Comparison of ENCODE assay signal across 8 cellular contexts in genomic region chr1:11748294-11749202, GRCh38. TPM values are rescaled to one million over a fixed set of nuclear protein-coding genes. Genes with fewer than 3 reads are reported as not detected.
DNase-seq lines count a peak whose midpoint lies in the region; ATAC-seq lines count a peak whose summit lies in the region.
"Had no signal": no experiment of that assay in that cellular context is flagged by ENCODE, and none has a peak within 500 bp of the region (broad histone marks: within the 10 kb centered on the region; RNA-seq: fewer than 3 reads in every experiment).

No MANE protein-coding gene starts in this region.

- H3K4me3 Mint-ChIP-seq in activated naive CD4-positive, alpha-beta T cell treated with anti-CD3 and anti-CD28 coated beads for 36 hours = no peak overlapping the region
- no peak overlapping the region for H3K4me3 Mint-ChIP-seq in activated naive CD8-positive, alpha-beta T cell treated with anti-CD3 and anti-CD28 coated beads, Interleukin-2, amount 50 U/mL, for 24 hours
- no peak overlapping the region for H3K4me3 Mint-ChIP-seq in stimulated activated naive B cell treated with anti-CD40 and anti-IgM and Interleukin-4, amounts not matched to agents 10 μg/mL and 1 μg/mL and 100 μg/mL, for 72 hours

- H3K4me1 Mint-ChIP-seq in activated naive CD4-positive, alpha-beta T cell treated with anti-CD3 and anti-CD28 coated beads for 36 hours (ENCODE audit: low read depth) = peaks cover 12% of the 10 kb centered on the region
- peaks cover 5% of the 10 kb centered on the region for H3K4me1 Mint-ChIP-seq in activated naive CD8-positive, alpha-beta T cell treated with anti-CD3 and anti-CD28 coated beads, Interleukin-2, amount 50 U/mL, for 24 hours
- H3K4me1 Mint-ChIP-seq in stimulated activated naive B cell treated with anti-CD40 and anti-IgM and Interleukin-4, amounts not matched to agents 10 μg/mL and 1 μg/mL and 100 μg/mL, for 72 hours = peaks cover 5% of the 10 kb centered on the region in 2 donors

- H3K27me3 Mint-ChIP-seq in activated naive CD4-positive, alpha-beta T cell treated with anti-CD3 and anti-CD28 coated beads for 36 hours (ENCODE audit: low read depth) = no peaks in the 10 kb centered on the region
- no peaks in the 10 kb centered on the region for H3K27me3 Mint-ChIP-seq in activated naive CD8-positive, alpha-beta T cell treated with anti-CD3 and anti-CD28 coated beads, Interleukin-2, amount 50 U/mL, for 24 hours
- no peaks in the 10 kb centered on the region for H3K27me3 Mint-ChIP-seq in stimulated activated naive B cell treated with anti-CD40 and anti-IgM and Interleukin-4, amounts not matched to agents 10 μg/mL and 1 μg/mL and 100 μg/mL, for 72 hours

- intact Hi-C loops in activated naive CD4-positive, alpha-beta T cell treated with anti-CD3 and anti-CD28 coated beads for 36 hours (cut with micrococcal nuclease) = loop anchor here (1.0 kb wide), 1 partner anchor 29 kb away; no protein-coding TSS in a partner anchor

- ATAC-seq in activated naive CD8-positive, alpha-beta T cell treated with anti-CD3 and anti-CD28 coated beads, Interleukin-2, amount 50 U/mL, for 24 hours = peak; percentile 8
- ATAC-seq in stimulated activated naive B cell treated with anti-CD40 and anti-IgM and Interleukin-4, amounts not matched to agents 10 μg/mL and 1 μg/mL and 100 μg/mL, for 72 hours (replicated peaks) = peak; percentile 5 to 20
- ATAC-seq in HG03342 (IDR thresholded peaks at IDR 0.05; ENCODE audit: unreplicated experiment) = no peak

- DNase-seq in activated naive CD4-positive, alpha-beta T cell treated with anti-CD3 and anti-CD28 coated beads for 36 hours = no peak
- DNase-seq in activated naive CD4-positive, alpha-beta T cell treated with anti-CD3 and anti-CD28 coated beads, Interleukin-2, amount 50 U/mL, for 16 hours = no peak
- no peak for DNase-seq in activated naive CD8-positive, alpha-beta T cell treated with anti-CD3 and anti-CD28 coated beads, Interleukin-2, amount 50 U/mL, for 24 hours
- DNase-seq in stimulated activated naive B cell treated with anti-CD40 and anti-IgM and Interleukin-4, amounts not matched to agents 10 μg/mL and 1 μg/mL and 100 μg/mL, for 72 hours = no peak
- DNase-seq in NCI-H226 = no peak

- peak overlapping the region; percentile 14 for H3K27ac Mint-ChIP-seq in activated naive CD4-positive, alpha-beta T cell treated with anti-CD3 and anti-CD28 coated beads for 36 hours
- H3K27ac Mint-ChIP-seq in activated naive CD8-positive, alpha-beta T cell treated with anti-CD3 and anti-CD28 coated beads, Interleukin-2, amount 50 U/mL, for 24 hours = no peak overlapping the region
- peak overlapping the region; percentile 81 for H3K27ac Mint-ChIP-seq in stimulated activated naive B cell treated with anti-CD40 and anti-IgM and Interleukin-4, amounts not matched to agents 10 μg/mL and 1 μg/mL and 100 μg/mL, for 72 hours

- no peaks in the 10 kb centered on the region for H3K9me3 Mint-ChIP-seq in activated naive CD4-positive, alpha-beta T cell treated with anti-CD3 and anti-CD28 coated beads for 36 hours
- H3K9me3 Mint-ChIP-seq in activated naive CD8-positive, alpha-beta T cell treated with anti-CD3 and anti-CD28 coated beads, Interleukin-2, amount 50 U/mL, for 24 hours = no peaks in the 10 kb centered on the region
- no peaks in the 10 kb centered on the region for H3K9me3 Mint-ChIP-seq in stimulated activated naive B cell treated with anti-CD40 and anti-IgM and Interleukin-4, amounts not matched to agents 10 μg/mL and 1 μg/mL and 100 μg/mL, for 72 hours

- H3K36me3 Mint-ChIP-seq in activated naive CD4-positive, alpha-beta T cell treated with anti-CD3 and anti-CD28 coated beads for 36 hours (ENCODE audit: low read depth) = no peaks in the 10 kb centered on the region
- H3K36me3 Mint-ChIP-seq in activated naive CD8-positive, alpha-beta T cell treated with anti-CD3 and anti-CD28 coated beads, Interleukin-2, amount 50 U/mL, for 24 hours (ENCODE audit: low read depth) = peaks cover 4% of the 10 kb centered on the region
- H3K36me3 Mint-ChIP-seq in stimulated activated naive B cell treated with anti-CD40 and anti-IgM and Interleukin-4, amounts not matched to agents 10 μg/mL and 1 μg/mL and 100 μg/mL, for 72 hours = peaks cover 2 to 32% of the 10 kb centered on the region in 2 donors

- CTCF ChIA-PET in activated naive CD4-positive, alpha-beta T cell treated with anti-CD3 and anti-CD28 coated beads for 36 hours (lab: Charles Lee) = interaction anchor here (2.0 kb wide), 1 partner anchor 97 kb away, joined by 9 read pairs; no protein-coding TSS in a partner anchor

RNA-seq across cellular contexts. Expression of gene AGTRAP, which starts 12.6 kb away (rescaled TPM):
- 10 to 100 TPM; 20.3 to 21.7 TPM for total RNA-seq in activated naive CD4-positive, alpha-beta T cell treated with anti-CD3 and anti-CD28 coated beads for 36 hours

RNA-seq across cellular contexts. Expression of gene C1orf167, which starts 13.4 kb away (rescaled TPM):
- total RNA-seq in activated naive CD4-positive, alpha-beta T cell treated with anti-CD3 and anti-CD28 coated beads for 36 hours = not detected
- total RNA-seq: left lobe of liver, Peyer's patch had no signal

RNA-seq across cellular contexts. Expression of gene DRAXIN, which starts 57.0 kb away (rescaled TPM):
- total RNA-seq in activated naive CD4-positive, alpha-beta T cell treated with anti-CD3 and anti-CD28 coated beads for 36 hours = under 1 TPM; 0.26 to 0.30 TPM
- total RNA-seq: left lobe of liver, Peyer's patch had no signal

RNA-seq across cellular contexts. Expression of gene MTHFR, which starts 57.2 kb away (rescaled TPM):
- 1 to 10 TPM; 7.1 to 7.9 TPM for total RNA-seq in activated naive CD4-positive, alpha-beta T cell treated with anti-CD3 and anti-CD28 coated beads for 36 hours

RNA-seq across cellular contexts. Expression of gene CLCN6, which starts 57.4 kb away (rescaled TPM):
- total RNA-seq in activated naive CD4-positive, alpha-beta T cell treated with anti-CD3 and anti-CD28 coated beads for 36 hours = 10 to 100 TPM; 11.3 to 11.6 TPM
